8 cellular contexts compared by ENCODE assay signal in the genomic region with DNA sequence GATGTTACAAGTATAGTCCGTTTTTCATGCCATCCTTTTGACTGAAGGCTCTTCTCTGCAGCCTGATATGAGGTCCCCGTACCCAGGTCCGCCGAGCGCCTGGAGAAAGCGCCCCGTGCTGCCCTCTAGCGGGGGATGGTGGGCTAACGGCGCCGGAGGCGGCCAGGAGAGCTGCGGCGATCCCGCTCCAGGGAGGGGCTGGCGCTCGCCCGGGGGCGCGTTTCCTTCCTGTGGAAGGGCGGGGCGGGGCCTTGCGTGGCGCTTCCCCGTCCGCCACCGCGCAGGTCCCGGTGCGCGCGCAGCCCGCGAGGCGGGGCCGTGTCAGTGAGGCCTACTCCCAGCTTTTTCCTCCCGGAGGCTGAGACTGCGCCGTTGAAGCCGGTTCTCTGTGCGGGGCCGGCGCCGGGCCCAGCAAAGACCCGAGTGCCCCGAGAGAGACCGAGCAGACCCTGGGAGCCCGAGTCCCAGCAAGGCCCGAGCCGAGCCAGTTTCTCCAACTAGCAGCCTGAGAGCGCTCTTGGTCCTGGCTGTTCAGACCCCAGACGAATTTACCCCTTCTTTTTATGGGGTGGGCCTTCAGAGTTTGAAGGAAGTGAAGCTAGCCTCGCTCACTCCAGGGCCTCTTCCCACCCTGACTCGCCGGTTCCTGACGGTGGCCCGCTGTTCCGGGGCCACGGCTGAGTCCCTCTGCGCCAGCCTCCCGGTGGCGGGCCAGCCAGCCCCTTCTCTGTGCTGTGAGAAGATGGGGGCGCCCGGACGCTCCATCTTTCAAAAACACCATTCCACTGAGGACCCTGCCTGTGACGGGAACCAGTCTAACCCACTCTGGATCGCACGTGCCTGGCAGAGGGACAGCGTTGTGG. TPM values are rescaled to one million over a fixed set of nuclear protein-coding genes. Genes with fewer than 3 reads are reported as not detected.
DNase-seq lines count a peak whose midpoint lies in the region; ATAC-seq and TF ChIP-seq lines count a peak whose summit lies in the region.

No MANE protein-coding gene starts in this region.

- peak; percentile 83 for ATAC-seq in GM21360 (IDR thresholded peaks at IDR 0.05; ENCODE audit: unreplicated experiment)

- H3K4me3 Mint-ChIP-seq in Caco-2 (ENCODE audit: unreplicated experiment) (peak overlapping the region; percentile 64), endodermal cell (peak overlapping the region; percentile 61)

- H3K27me3 Mint-ChIP-seq in Caco-2 (ENCODE audit: insufficient read depth, unreplicated experiment): no peaks in the 10 kb centered on the region
- H3K27me3 Mint-ChIP-seq in endodermal cell (ENCODE audit: insufficient read depth): peaks cover 2% of the 10 kb centered on the region

- H3K27me3 ChIP-seq in Caco-2 (replicated peaks; ENCODE audit: control insufficient read depth, insufficient read depth, low read length) (no peaks in the 10 kb centered on the region), endodermal cell (ENCODE audit: control insufficient read depth, insufficient read depth, low read length, poor library complexity, severe bottlenecking) (no peaks in the 10 kb centered on the region)

- POLR2A ChIA-PET in Caco-2 (lab: Charles Lee): interaction anchor here (1.1 kb wide), 1 partner anchor 9 kb away, joined by 3 read pairs; no protein-coding TSS in a partner anchor

- H3K36me3 ChIP-seq in Caco-2 (ENCODE audit: control insufficient read depth, insufficient read depth, low read length) (0 out of 2 replicates have a peak, but pooled peaks cover 1% of the 10 kb centered on the region), endodermal cell (ENCODE audit: control insufficient read depth, insufficient read depth, low read length) (peaks cover 41% of the 10 kb centered on the region), mesodermal cell (ENCODE audit: control insufficient read depth, insufficient read depth, low read length) (peaks cover 29% of the 10 kb centered on the region)

- H3K4me1 ChIP-seq in Caco-2 (no peaks in the 10 kb centered on the region; the same call in 1 of the 2 replicates), endodermal cell (ENCODE audit: control insufficient read depth, insufficient read depth, low read length) (no peaks in the 10 kb centered on the region), mesodermal cell (ENCODE audit: control insufficient read depth, insufficient read depth, low read length, poor library complexity, severe bottlenecking) (peaks cover 4% of the 10 kb centered on the region)

- DNase-seq in Caco-2 (peak; percentile 93 to 95), HT1080 (ENCODE audit: low read depth) (peak; percentile 95), NOMO-1 (lab: John Stamatoyannopoulos, UW; ENCODE audit: unreplicated experiment in 2 of 2) (peak; percentile 94 to 97), endodermal cell (peak; percentile 99)
- DNase-seq in activated CD8-positive, alpha-beta memory T cell treated with anti-CD3 and anti-CD28 coated beads, Interleukin-2, amount 50 U/mL, for 1 hour (ENCODE audit: extremely low read depth): peak; percentile 87
- DNase-seq in stimulated activated CD8-positive, alpha-beta memory T cell treated with anti-CD3 and anti-CD28 coated beads, Interleukin-15, amount 100 ng/mL, for 4 hours (ENCODE audit: low read depth in 2 of 2): peak; percentile 96 to 98

- H3K36me3 Mint-ChIP-seq in Caco-2 (ENCODE audit: insufficient read depth, unreplicated experiment) (peaks cover 30% of the 10 kb centered on the region), endodermal cell (ENCODE audit: low read depth) (peaks cover 42% of the 10 kb centered on the region)

- peak overlapping the region; percentile 81 for H3K27ac ChIP-seq in endodermal cell (ENCODE audit: low read depth, low read length)
- peak overlapping the region; percentile 88 for H3K27ac ChIP-seq in mesodermal cell (ENCODE audit: low read depth, low read length, severe bottlenecking)

- BruUV-seq in Caco-2 (replicated peaks; lab: Mats Ljungman, UMichigan): TSS peak; percentile 49

- intact Hi-C loops in Caco-2 (cut with micrococcal nuclease; ENCODE audit: unreplicated experiment): no loop called here

- TF ChIP-seq CTCF in Caco-2 (IDR thresholded peaks at IDR 0.05; ENCODE audit: insufficient read depth in 1 of 2, low read depth in 1 of 2, low read length in 1 of 2, severe bottlenecking in 1 of 2, unreplicated experiment in 1 of 2) (peak; percentile 73 to 81), endodermal cell (conservative IDR thresholded peaks at IDR 0.05) (peak; percentile 98)

- H3K27ac Mint-ChIP-seq in Caco-2 (ENCODE audit: unreplicated experiment): peak overlapping the region; percentile 72
- H3K27ac Mint-ChIP-seq in endodermal cell: peak overlapping the region; percentile 79

- WGBS in endodermal cell (ENCODE audit: insufficient coverage in 1 of 2, insufficient read length in 1 of 2), 2 experiments: 18 to 37% methylated on average over 33 to 69 of the region's 69 CpGs
- WGBS in mesodermal cell (ENCODE audit: insufficient coverage in 2 of 2), 2 experiments: 19 to 27% methylated on average over 46 to 67 of the region's 69 CpGs

- H3K4me3 ChIP-seq in Caco-2 (ENCODE audit: low read depth, low read length): peak overlapping the region; percentile 45
- peak overlapping the region; percentile 82 for H3K4me3 ChIP-seq in endodermal cell (ENCODE audit: low read length)
- peak overlapping the region; percentile 42 for H3K4me3 ChIP-seq in mesodermal cell (ENCODE audit: extremely low read depth, insufficient read depth, low read length, poor library complexity, severe bottlenecking)

- no peaks in the 10 kb centered on the region for H3K9me3 Mint-ChIP-seq in Caco-2 (ENCODE audit: unreplicated experiment)
- H3K9me3 Mint-ChIP-seq in endodermal cell: peaks cover 12% of the 10 kb centered on the region

- H3K4me1 Mint-ChIP-seq in Caco-2 (ENCODE audit: low read depth, unreplicated experiment) (no peaks in the 10 kb centered on the region), endodermal cell (peaks cover 7% of the 10 kb centered on the region)

- CTCF ChIA-PET in Caco-2 (lab: Charles Lee): interaction anchor here (0.5 to 1.4 kb wide), 4 partner anchors 9 to 620 kb away, joined by 3 to 5 read pairs (median 5); no protein-coding TSS in a partner anchor

- no peaks in the 10 kb centered on the region for H3K9me3 ChIP-seq in Caco-2
- H3K9me3 ChIP-seq in endodermal cell (ENCODE audit: control insufficient read depth, low read length): peaks cover 11% of the 10 kb centered on the region
- peaks cover 14% of the 10 kb centered on the region for H3K9me3 ChIP-seq in mesodermal cell (ENCODE audit: control insufficient read depth, low read length)

- peak overlapping the region; percentile 77 for H3K9ac ChIP-seq in endodermal cell (ENCODE audit: extremely low read depth, low read length, poor library complexity, severe bottlenecking)

RNA-seq across cellular contexts. Expression of a gene that starts 9.7 kb away (rescaled TPM):
- total RNA-seq in Caco-2 (2022): 10.2 and 10.3 TPM in 2 replicates
- 13.5 and 13.6 TPM in 2 replicates for total RNA-seq in HT1080 (2014; rRNA removed; shearing (Covaris generic))
- 10.9 and 14.6 TPM in 2 replicates for polyA plus RNA-seq in HT1080 (2015; cell fraction: cytosol; rRNA removed)
- 17.1 and 18.1 TPM in 2 replicates for polyA plus RNA-seq in HT1080 (2015; cell fraction: nucleus; rRNA removed)
- total RNA-seq in endodermal cell: 10 to 100 TPM; 17.1 to 20.2 TPM
- polyA plus RNA-seq in endodermal cell (2013, experiment 1 of 2): 21.4 TPM
- 21.7 TPM for polyA plus RNA-seq in endodermal cell (2013, experiment 2 of 2)
- polyA plus RNA-seq in mesodermal cell (2013, experiment 1 of 2): 15.2 TPM
- polyA plus RNA-seq in mesodermal cell (2013, experiment 2 of 2): 13.3 TPM

Comparison
In these comparisons a context has a peak if more than half of its experiments do, and no peak if none do; other contexts are left out.
1. Peak in every context shown above with its lines: DNase-seq, ATAC-seq, H3K4me3 ChIP-seq and H3K27ac ChIP-seq.